Comparison of ENCODE assay signal across 32 cellular contexts in the genomic region with DNA sequence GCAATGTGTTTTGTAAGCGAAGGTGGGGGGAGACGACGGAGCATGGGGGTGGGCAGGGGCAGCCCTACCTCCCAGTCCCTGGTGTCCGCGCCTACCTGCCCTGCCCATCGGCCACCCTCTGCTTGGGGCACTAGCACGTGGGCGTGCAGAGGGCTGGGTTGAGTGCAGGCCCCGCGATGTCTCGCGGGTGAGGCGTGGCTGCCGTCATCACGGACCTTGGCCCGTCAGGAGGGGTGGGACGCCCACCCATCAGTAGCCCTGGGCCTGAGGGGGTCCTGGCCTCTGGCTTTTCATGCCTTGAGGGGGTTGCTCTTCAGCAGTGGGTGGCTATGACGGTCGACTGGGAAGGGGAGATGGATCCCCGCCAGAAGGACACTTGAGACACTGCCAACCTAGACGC.
"Had no signal": no experiment of that assay in that cellular context is flagged by ENCODE, and none has a peak within 500 bp of the region (broad histone marks: within the 10 kb centered on the region; RNA-seq: fewer than 3 reads in every experiment).

No MANE protein-coding gene starts in this region.

- ATAC-seq: activated naive CD4-positive, alpha-beta T cell treated with anti-CD3 and anti-CD28 coated beads, Interleukin-2, amount 50 U/mL, for 72 hours; activated T-cell treated with anti-CD3 and anti-CD28 coated beads, Interleukin-2, amount 50 U/mL, for 72 hours; esophagus mucosa; T-helper 17 cell; WTC11 had no signal

- H3K27ac Mint-ChIP-seq: activated CD4-positive, alpha-beta memory T cell treated with anti-CD3 and anti-CD28 coated beads, Interleukin-2, amount 10 ng/mL, durations not matched to agents 7 days and 5 days; activated CD4-positive, alpha-beta T cell treated with anti-CD3 and anti-CD28 coated beads, Interleukin-2, amount 10 ng/mL, durations not matched to agents 7 days and 5 days; activated naive CD4-positive, alpha-beta T cell treated with anti-CD3 and anti-CD28 coated beads, Interleukin-2, amount 10 ng/mL, durations not matched to agents 7 days and 5 days; activated naive CD4-positive, alpha-beta T cell treated with anti-CD3 and anti-CD28 coated beads, Interleukin-2, amount 50 U/mL, for 72 hours; activated naive CD8-positive, alpha-beta T cell treated with anti-CD3 and anti-CD28 coated beads, Interleukin-2, amount 10 ng/mL, durations not matched to agents 7 days and 5 days; activated T-cell treated with anti-CD3 and anti-CD28 coated beads, Interleukin-2, amount 50 U/mL, for 24 hours; activated T-cell treated with anti-CD3 and anti-CD28 coated beads, Interleukin-2, amount 50 U/mL, for 72 hours; brain; dendritic cell treated with granulocyte-macrophage colony-stimulating factor and Interleukin-4, amounts not matched to agents 40 ng/mL and 50 ng/mL, for 4 days; endodermal cell; T-helper 17 cell; WTC11 had no signal

- DNase-seq: activated CD4-positive, alpha-beta memory T cell treated with anti-CD3 and anti-CD28 coated beads, Interleukin-2, amount 10 ng/mL, durations not matched to agents 7 days and 5 days; activated CD4-positive, alpha-beta T cell treated with anti-CD3 and anti-CD28 coated beads for 1 hour; activated CD4-positive, alpha-beta T cell treated with anti-CD3 and anti-CD28 coated beads for 4 hours; activated CD4-positive, alpha-beta T cell treated with anti-CD3 and anti-CD28 coated beads, Interleukin-2, amount 10 ng/mL, durations not matched to agents 7 days and 5 days; activated CD4-positive, alpha-beta T cell treated with anti-CD3 and anti-CD28 coated beads, Interleukin-2, amount 50 U/mL, for 4 hours; activated CD8-positive, alpha-beta memory T cell treated with anti-CD3 and anti-CD28 coated beads, Interleukin-2, amount 50 U/mL, for 48 hours; activated gamma-delta T cell; activated naive CD4-positive, alpha-beta T cell; activated naive CD4-positive, alpha-beta T cell treated with anti-CD3 and anti-CD28 coated beads, Interleukin-2, amount 10 ng/mL, durations not matched to agents 7 days and 5 days; activated naive CD8-positive, alpha-beta T cell treated with anti-CD3 and anti-CD28 coated beads, Interleukin-2, amount 10 ng/mL, durations not matched to agents 7 days and 5 days; activated T-cell treated with anti-CD3 and anti-CD28 coated beads for 4 hours; activated T-cell treated with anti-CD3 and anti-CD28 coated beads, Interleukin-2, amount 50 U/mL, for 24 hours; activated T-cell treated with anti-CD3 and anti-CD28 coated beads, Interleukin-2, amount 50 U/mL, for 72 hours; central memory CD4-positive, alpha-beta T cell; cerebellar nuclear complex; dorsolateral prefrontal cortex; effector memory CD4-positive, alpha-beta T cell; foreskin fibroblast; head of caudate nucleus; T-helper 1 cell; T-helper 17 cell had no signal

- H3K4me3 ChIP-seq: ascending aorta, breast epithelium, cardiac muscle cell, coronary artery, dorsolateral prefrontal cortex had no signal

- H3K9me3 Mint-ChIP-seq: activated CD4-positive, alpha-beta memory T cell treated with anti-CD3 and anti-CD28 coated beads, Interleukin-2, amount 10 ng/mL, durations not matched to agents 7 days and 5 days; activated CD4-positive, alpha-beta T cell treated with anti-CD3 and anti-CD28 coated beads, Interleukin-2, amount 10 ng/mL, durations not matched to agents 7 days and 5 days; activated naive CD4-positive, alpha-beta T cell treated with anti-CD3 and anti-CD28 coated beads, Interleukin-2, amount 10 ng/mL, durations not matched to agents 7 days and 5 days; activated naive CD4-positive, alpha-beta T cell treated with anti-CD3 and anti-CD28 coated beads, Interleukin-2, amount 50 U/mL, for 72 hours; activated naive CD8-positive, alpha-beta T cell treated with anti-CD3 and anti-CD28 coated beads, Interleukin-2, amount 10 ng/mL, durations not matched to agents 7 days and 5 days; activated T-cell treated with anti-CD3 and anti-CD28 coated beads, Interleukin-2, amount 50 U/mL, for 24 hours; activated T-cell treated with anti-CD3 and anti-CD28 coated beads, Interleukin-2, amount 50 U/mL, for 72 hours; brain; dendritic cell treated with granulocyte-macrophage colony-stimulating factor and Interleukin-4, amounts not matched to agents 40 ng/mL and 50 ng/mL, for 4 days; WTC11 had no signal

- H3K27me3 Mint-ChIP-seq: activated CD4-positive, alpha-beta T cell treated with anti-CD3 and anti-CD28 coated beads, Interleukin-2, amount 10 ng/mL, durations not matched to agents 7 days and 5 days; activated naive CD4-positive, alpha-beta T cell treated with anti-CD3 and anti-CD28 coated beads, Interleukin-2, amount 10 ng/mL, durations not matched to agents 7 days and 5 days; brain had no signal

- H3K4me3 Mint-ChIP-seq: activated CD4-positive, alpha-beta memory T cell treated with anti-CD3 and anti-CD28 coated beads, Interleukin-2, amount 10 ng/mL, durations not matched to agents 7 days and 5 days; activated CD4-positive, alpha-beta T cell treated with anti-CD3 and anti-CD28 coated beads, Interleukin-2, amount 10 ng/mL, durations not matched to agents 7 days and 5 days; activated naive CD4-positive, alpha-beta T cell treated with anti-CD3 and anti-CD28 coated beads, Interleukin-2, amount 10 ng/mL, durations not matched to agents 7 days and 5 days; activated naive CD8-positive, alpha-beta T cell treated with anti-CD3 and anti-CD28 coated beads, Interleukin-2, amount 10 ng/mL, durations not matched to agents 7 days and 5 days; activated T-cell treated with anti-CD3 and anti-CD28 coated beads, Interleukin-2, amount 50 U/mL, for 24 hours; activated T-cell treated with anti-CD3 and anti-CD28 coated beads, Interleukin-2, amount 50 U/mL, for 72 hours; brain; dendritic cell treated with granulocyte-macrophage colony-stimulating factor and Interleukin-4, amounts not matched to agents 40 ng/mL and 50 ng/mL, for 4 days; endodermal cell; T-helper 17 cell; WTC11 had no signal

- H3K27ac ChIP-seq: ascending aorta, breast epithelium, cardiac muscle cell, coronary artery, dorsolateral prefrontal cortex, VCaP had no signal

- H3K36me3 ChIP-seq: ascending aorta, breast epithelium, cardiac muscle cell had no signal

- H3K4me1 Mint-ChIP-seq: activated CD4-positive, alpha-beta memory T cell treated with anti-CD3 and anti-CD28 coated beads, Interleukin-2, amount 10 ng/mL, durations not matched to agents 7 days and 5 days; activated CD4-positive, alpha-beta T cell treated with anti-CD3 and anti-CD28 coated beads, Interleukin-2, amount 10 ng/mL, durations not matched to agents 7 days and 5 days; activated naive CD4-positive, alpha-beta T cell treated with anti-CD3 and anti-CD28 coated beads, Interleukin-2, amount 10 ng/mL, durations not matched to agents 7 days and 5 days; activated naive CD8-positive, alpha-beta T cell treated with anti-CD3 and anti-CD28 coated beads, Interleukin-2, amount 10 ng/mL, durations not matched to agents 7 days and 5 days; brain; T-helper 17 cell; WTC11 had no signal

- H3K36me3 Mint-ChIP-seq: activated naive CD4-positive, alpha-beta T cell treated with anti-CD3 and anti-CD28 coated beads, Interleukin-2, amount 10 ng/mL, durations not matched to agents 7 days and 5 days; activated naive CD4-positive, alpha-beta T cell treated with anti-CD3 and anti-CD28 coated beads, Interleukin-2, amount 50 U/mL, for 72 hours; activated naive CD8-positive, alpha-beta T cell treated with anti-CD3 and anti-CD28 coated beads, Interleukin-2, amount 10 ng/mL, durations not matched to agents 7 days and 5 days; brain; WTC11 had no signal

- H3K4me1 ChIP-seq: ascending aorta, breast epithelium had no signal

- H3K27me3 ChIP-seq: ascending aorta, cardiac muscle cell had no signal

- H3K9me3 ChIP-seq: ascending aorta, breast epithelium had no signal
